Comparison of ENCODE assay signal across 8 cellular contexts in genomic region chr12:51323966-51324895, GRCh38. TPM values are rescaled to one million over a fixed set of nuclear protein-coding genes. Genes with fewer than 3 reads are reported as not detected.
DNase-seq lines count a peak whose midpoint lies in the region; ATAC-seq and TF ChIP-seq lines count a peak whose summit lies in the region.
"Had no signal": no experiment of that assay in that cellular context is flagged by ENCODE, and none has a peak within 500 bp of the region (broad histone marks: within the 10 kb centered on the region; RNA-seq: fewer than 3 reads in every experiment).

BIN2 (minus strand) TSS chr12:51324174; CDS start chr12:51324102, 72 bp downstream.

- H3K36me3 ChIP-seq in IMR-90 (ENCODE audit: control insufficient read depth, insufficient read depth, low read length) (no peaks in the 10 kb centered on the region), heart right ventricle (no peaks in the 10 kb centered on the region), hepatocyte (replicated peaks; ENCODE audit: insufficient read depth, low read depth) (no peaks in the 10 kb centered on the region)

- no peak within 1 kb of the TSS for H3K4me2 ChIP-seq in IMR-90 (ENCODE audit: low read depth, low read length)
- H3K4me2 ChIP-seq in hepatocyte: no peak within 1 kb of the TSS

- BruUV-seq in IMR-90 (replicated peaks; lab: Mats Ljungman, UMichigan): no TSS peak

- intact Hi-C loops in IMR-90 (cut with micrococcal nuclease): no loop called here
- intact Hi-C loops in heart right ventricle (cut with DNase I): no loop called here

- no peak within 1 kb of the TSS for H3K56ac ChIP-seq in IMR-90 (ENCODE audit: extremely low read depth, insufficient read depth, low read length)

- H3K23ac ChIP-seq in IMR-90 (ENCODE audit: low read depth, low read length): no peak within 1 kb of the TSS

- no peak within 1 kb of the TSS for H3K4me3 ChIP-seq in IMR-90 (ENCODE audit: insufficient read depth, low read depth, low read length)
- peak within 1 kb of the TSS in 6 of 10 donors; percentile 27 to 70 (median 38) for H3K4me3 ChIP-seq in heart right ventricle
- no peak within 1 kb of the TSS for H3K4me3 ChIP-seq in hepatocyte

- no peak within 1 kb of the TSS for H3K27ac ChIP-seq in IMR-90 (ENCODE audit: insufficient read depth, low read length)
- peak within 1 kb of the TSS in 5 of 10 donors; percentile 39 to 99 (median 58) for H3K27ac ChIP-seq in heart right ventricle
- H3K27ac ChIP-seq in hepatocyte: no peak within 1 kb of the TSS
- H3K27ac ChIP-seq: VCaP had no signal

- no peak for DNase-seq in IMR-90
- DNase-seq in activated CD8-positive, alpha-beta memory T cell treated with anti-CD3 and anti-CD28 coated beads for 24 hours: peak; percentile 88
- peak; percentile 20 to 65 for DNase-seq in heart right ventricle
- DNase-seq in stimulated activated CD8-positive, alpha-beta memory T cell treated with anti-CD3 and anti-CD28 coated beads, Interleukin-12 subunit alpha, Interleukin-12 subunit beta, amount 100 ng/mL, for 4 hours (ENCODE audit: low read depth): peak; percentile 60
- no peak for DNase-seq in DMS 273 (lab: John Stamatoyannopoulos, UW; ENCODE audit: unreplicated experiment)
- DNase-seq in hepatocyte (ENCODE audit: low spot score): no peak

- H3K9ac ChIP-seq in IMR-90 (ENCODE audit: low read depth, low read length): no peak within 1 kb of the TSS

- 95% methylated on average over 39 of the region's 60 CpGs; no CpG with 5 or more reads in 1 of the 2 experiments for WGBS in IMR-90 (ENCODE audit: extremely low coverage in 2 of 2, insufficient read length in 1 of 2), 2 experiments
- WGBS in heart right ventricle, 2 donors: 88 to 93% methylated on average over 60 of the region's 60 CpGs
- 98% methylated on average over 50 of the region's 60 CpGs for WGBS in hepatocyte (ENCODE audit: low lambda C conversion rate, missing lambda C conversion rate)

- H3K79me2 ChIP-seq in hepatocyte: no peaks in the 10 kb centered on the region

- no peak within 1 kb of the TSS for H3K18ac ChIP-seq in IMR-90 (ENCODE audit: low read depth, low read length)

- H2BK15ac ChIP-seq in IMR-90 (ENCODE audit: low read depth, low read length): no peak within 1 kb of the TSS

- in situ Hi-C loops in IMR-90 (cut with MboI; ENCODE audit: low sequenced_read_pairs): no loop called here

- no peaks in the 10 kb centered on the region for H3K9me2 ChIP-seq in hepatocyte (replicated peaks; ENCODE audit: insufficient read depth)

- no peak within 1 kb of the TSS for H2AFZ ChIP-seq in IMR-90 (replicated peaks; ENCODE audit: low read length, poor library complexity)
- H2AFZ ChIP-seq in hepatocyte: no peak within 1 kb of the TSS

- H2AK5ac ChIP-seq in IMR-90 (ENCODE audit: low read depth, low read length): peak within 1 kb of the TSS; percentile 24; the same call in 1 of the 2 replicates

- no peak within 1 kb of the TSS for H2BK120ac ChIP-seq in IMR-90 (ENCODE audit: low read depth, low read length)

- H3K4me1 ChIP-seq in IMR-90 (ENCODE audit: control insufficient read depth, insufficient read depth, low read length) (peaks cover 9% of the 10 kb centered on the region), heart right ventricle (peaks cover 0 to 84% (median 0%) of the 10 kb centered on the region in 9 donors), hepatocyte (ENCODE audit: insufficient read depth) (no peaks in the 10 kb centered on the region)

- H3K27me3 ChIP-seq in IMR-90 (ENCODE audit: control insufficient read depth, insufficient read depth, low read length): no peaks in the 10 kb centered on the region
- H3K27me3 ChIP-seq in heart right ventricle: no peaks in the 10 kb centered on the region
- no peaks in the 10 kb centered on the region for H3K27me3 ChIP-seq in hepatocyte

- H3K14ac ChIP-seq in IMR-90 (replicated peaks; ENCODE audit: low read depth, low read length): no peak within 1 kb of the TSS

- H4K8ac ChIP-seq in IMR-90 (ENCODE audit: low read depth in 2 of 2, low read length in 2 of 2): no peak within 1 kb of the TSS

- no peak within 1 kb of the TSS for H3K4ac ChIP-seq in IMR-90 (ENCODE audit: low read depth, low read length)

- H2BK20ac ChIP-seq in IMR-90 (ENCODE audit: low read depth, low read length): no peak within 1 kb of the TSS

- dilution Hi-C loops in IMR-90 (cut with HindIII; ENCODE audit: low sequenced_read_pairs, unreplicated experiment): no loop called here

- no peak within 1 kb of the TSS for H4K91ac ChIP-seq in IMR-90 (ENCODE audit: insufficient read depth, low read depth, low read length)

- H3K9me1 ChIP-seq in IMR-90 (ENCODE audit: insufficient read depth, low read length): peaks cover 8% of the 10 kb centered on the region; the same call in 1 of the 2 replicates

- CTCF ChIA-PET in IMR-90 (lab: Yijun Ruan, JAX): no interaction called here

- H4K5ac ChIP-seq in IMR-90 (ENCODE audit: low read depth, low read length): no peak within 1 kb of the TSS

- no peak for TF ChIP-seq CTCF in IMR-90 (conservative IDR thresholded peaks at IDR 0.05; ENCODE audit: low read depth, low read length)
- no peak for TF ChIP-seq CTCF in heart right ventricle (IDR thresholded peaks at IDR 0.05)
- TF ChIP-seq CTCF in hepatocyte (IDR thresholded peaks at IDR 0.05; ENCODE audit: poor library complexity): no peak

- H2BK5ac ChIP-seq in IMR-90 (ENCODE audit: low read depth, low read length, poor library complexity, severe bottlenecking): no peak within 1 kb of the TSS

- TF ChIP-seq RAD21 in IMR-90 (IDR thresholded peaks at IDR 0.05; ENCODE audit: low read length): no peak

- H3K9me3 ChIP-seq in IMR-90 (ENCODE audit: control insufficient read depth, insufficient read depth, low read length) (no peaks in the 10 kb centered on the region), heart right ventricle (no peaks in the 10 kb centered on the region), hepatocyte (ENCODE audit: low read depth) (no peaks in the 10 kb centered on the region)

- H3K79me1 ChIP-seq in IMR-90 (ENCODE audit: low read depth in 1 of 2, low read length in 2 of 2): no peaks in the 10 kb centered on the region

- H4K20me1 ChIP-seq in IMR-90 (ENCODE audit: insufficient read depth, low read length) (no peaks in the 10 kb centered on the region), hepatocyte (ENCODE audit: insufficient read depth, poor library complexity, severe bottlenecking) (no peaks in the 10 kb centered on the region)

- POLR2A ChIA-PET in IMR-90 (lab: Charles Lee; ENCODE audit: unreplicated experiment): no interaction called here

- ATAC-seq in GM19438 (IDR thresholded peaks at IDR 0.05; ENCODE audit: low read depth, unreplicated experiment) (peak; percentile 50), IMR-90 (ENCODE audit: low read depth) (no peak), heart right ventricle (peak; percentile 43 to 72 (median 61))

- no peak within 1 kb of the TSS for H2AK9ac ChIP-seq in IMR-90 (replicated peaks; ENCODE audit: low read depth, low read length, poor library complexity)

- no peak for TF ChIP-seq POLR2A in IMR-90 (IDR thresholded peaks at IDR 0.05; ENCODE audit: low read depth, low read length)

TF ChIP-seq in IMR-90, 13 proteins besides CTCF, POLR2A, EP300 and RAD21:
- TF ChIP-seq RCOR1 (IDR thresholded peaks at IDR 0.05; ENCODE audit: insufficient replicate concordance, low read length) (no peak), RFX5 (IDR thresholded peaks at IDR 0.05; ENCODE audit: low read depth, low read length) (no peak), MXI1 (IDR thresholded peaks at IDR 0.05; ENCODE audit: borderline replicate concordance, low read depth, low read length) (no peak), CHD1 (IDR thresholded peaks at IDR 0.05; ENCODE audit: low read depth, low read length) (no peak), SMC3 (IDR thresholded peaks at IDR 0.05; ENCODE audit: low read depth, low read length) (no peak), MAFK (IDR thresholded peaks at IDR 0.05; ENCODE audit: low read depth, low read length) (no peak), MAZ (IDR thresholded peaks at IDR 0.05; ENCODE audit: borderline replicate concordance, low read depth, low read length) (no peak), ELK1 (IDR thresholded peaks at IDR 0.05; ENCODE audit: borderline replicate concordance, low read depth, low read length) (no peak), BHLHE40 (IDR thresholded peaks at IDR 0.05; ENCODE audit: low read depth, low read length) (no peak)
- TF ChIP-seq, protein P1, sequence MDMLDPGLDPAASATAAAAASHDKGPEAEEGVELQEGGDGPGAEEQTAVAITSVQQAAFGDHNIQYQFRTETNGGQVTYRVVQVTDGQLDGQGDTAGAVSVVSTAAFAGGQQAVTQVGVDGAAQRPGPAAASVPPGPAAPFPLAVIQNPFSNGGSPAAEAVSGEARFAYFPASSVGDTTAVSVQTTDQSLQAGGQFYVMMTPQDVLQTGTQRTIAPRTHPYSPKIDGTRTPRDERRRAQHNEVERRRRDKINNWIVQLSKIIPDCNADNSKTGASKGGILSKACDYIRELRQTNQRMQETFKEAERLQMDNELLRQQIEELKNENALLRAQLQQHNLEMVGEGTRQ (IDR thresholded peaks at IDR 0.05; ENCODE audit: low read depth, low read length): no peak
TF ChIP-seq in IMR-90: peak in this region for 0.

RNA-seq across cellular contexts. Expression of gene BIN2, which starts in this region (rescaled TPM):
- total RNA-seq in IMR-90 (2012; rRNA removed): not detected in 2 replicates
- not detected in 2 replicates for polyA plus RNA-seq in IMR-90 (2012; rRNA removed)
- polyA plus RNA-seq in IMR-90 (2012; cell fraction: cytosol; rRNA removed): not detected in 2 replicates
- not detected in 2 replicates for polyA plus RNA-seq in IMR-90 (2012; cell fraction: nucleus; rRNA removed; ENCODE audit: low replicate concordance)
- total RNA-seq in heart right ventricle: 10 to 100 TPM in 1 of 10 donors, 1 to 10 TPM in 5, under 1 TPM in 4; 0.57 to 13.2 (median 1.8) TPM
- polyA plus RNA-seq in heart right ventricle: 1 to 10 TPM; 1.2 to 1.4 TPM
- 0.07 TPM in 1 of 2 replicates, not detected in the other for total RNA-seq in hepatocyte
- 0.18 TPM in 1 of 2 replicates, not detected in the other for polyA plus RNA-seq in hepatocyte

Comparison
In these comparisons a context has a peak if more than half of its experiments do, and no peak if none do; other contexts are left out.
1. DNase-seq: peak in activated CD8-positive, alpha-beta memory T cell treated with anti-CD3 and anti-CD28 coated beads for 24 hours (single experiment), heart right ventricle (2 of 2) and stimulated activated CD8-positive, alpha-beta memory T cell treated with anti-CD3 and anti-CD28 coated beads, Interleukin-12 subunit alpha, Interleukin-12 subunit beta, amount 100 ng/mL, for 4 hours (single experiment); none in IMR-90 (single experiment), DMS 273 (single experiment) and hepatocyte (single experiment).
2. H3K4me3 ChIP-seq: peak in heart right ventricle (6 of 10); none in IMR-90 (single experiment) and hepatocyte (single experiment).